In genomic region chr3:134372405-134373277, GRCh38 we compare ENCODE assay signal across 8 cellular contexts. TPM values are rescaled to one million over a fixed set of nuclear protein-coding genes. Genes with fewer than 3 reads are reported as not detected.
DNase-seq lines count a peak whose midpoint lies in the region; ATAC-seq and TF ChIP-seq lines count a peak whose summit lies in the region.

No MANE protein-coding gene starts in this region.

- DNase-seq in heart left ventricle (no peak), left cardiac atrium (no peak), epithelial cell of esophagus (ENCODE audit: low read depth) (no peak), aorta (peak; percentile 44 to 65), NCI-H2196 treated with DMSO at 0.1 percent for 48 hours (lab: John Stamatoyannopoulos, UW; ENCODE audit: unreplicated experiment) (no peak)
- DNase-seq in naive thymus-derived CD4-positive, alpha-beta T cell: no peak
- no peak for DNase-seq in activated CD4-positive, alpha-beta T cell treated with anti-CD3 and anti-CD28 coated beads for 4 hours

- H3K27ac ChIP-seq in heart left ventricle (peak overlapping the region; percentile 96 to 100 (median 98)), aorta (ENCODE audit: low read depth in 1 of 2, low read length in 2 of 2) (peak overlapping the region; percentile 5 to 99)
- H3K27ac ChIP-seq in naive thymus-derived CD4-positive, alpha-beta T cell (ENCODE audit: low read depth, low read length): no peak overlapping the region

- intact Hi-C loops in heart left ventricle (cut with DNase I): loop anchor here in 6 of 10 donors (1.0 to 10.0 kb wide), 3 partner anchors 59 to 158 kb away; no protein-coding TSS in a partner anchor
- intact Hi-C loops in left cardiac atrium (cut with DNase I): loop anchor here (5.0 to 10.0 kb wide), 3 partner anchors 60 to 102 kb away; no protein-coding TSS in a partner anchor
- intact Hi-C loops in naive thymus-derived CD4-positive, alpha-beta T cell (cut with micrococcal nuclease): loop anchor here in 1 of 2 donors (5.0 to 10.0 kb wide), 2 partner anchors 102 to 175 kb away; no protein-coding TSS in a partner anchor
- intact Hi-C loops in aorta (cut with DNase I): loop anchor here (2.0 to 10.0 kb wide), 5 partner anchors 38 to 158 kb away; no protein-coding TSS in a partner anchor

- peaks cover 22 to 54% (median 37%) of the 10 kb centered on the region in 5 donors for H3K27me3 Mint-ChIP-seq in naive thymus-derived CD4-positive, alpha-beta T cell

- H3K4me3 ChIP-seq in heart left ventricle (peak overlapping the region; percentile 61 to 98 (median 76)), epithelial cell of esophagus (ENCODE audit: low read length) (peak overlapping the region; percentile 84), aorta (ENCODE audit: low read length in 2 of 2) (peak overlapping the region; percentile 82 to 95)
- H3K4me3 ChIP-seq in naive thymus-derived CD4-positive, alpha-beta T cell (ENCODE audit: low read length): no peak overlapping the region

- H3K4me3 Mint-ChIP-seq in naive thymus-derived CD4-positive, alpha-beta T cell: peak overlapping the region in 8 of 10 donors; percentile 12 to 80 (median 38)

- ATAC-seq in heart left ventricle: no peak
- ATAC-seq in left cardiac atrium: no peak
- ATAC-seq in naive thymus-derived CD4-positive, alpha-beta T cell: no peak
- no peak for ATAC-seq in aorta (ENCODE audit: low FRiP score)
- no peak for ATAC-seq in HG02798 (IDR thresholded peaks at IDR 0.05; ENCODE audit: poor library complexity, unreplicated experiment)

- H3K4me1 Mint-ChIP-seq in naive thymus-derived CD4-positive, alpha-beta T cell: peaks cover 7 to 13% (median 11%) of the 10 kb centered on the region in 7 donors

- POLR2A ChIA-PET in naive thymus-derived CD4-positive, alpha-beta T cell (lab: Charles Lee): no interaction called here

- H3K36me3 Mint-ChIP-seq in naive thymus-derived CD4-positive, alpha-beta T cell: no peaks in the 10 kb centered on the region

- peaks cover 0 to 45% (median 36%) of the 10 kb centered on the region in 9 donors for H3K36me3 ChIP-seq in heart left ventricle
- no peaks in the 10 kb centered on the region for H3K36me3 ChIP-seq in naive thymus-derived CD4-positive, alpha-beta T cell (ENCODE audit: control insufficient read depth in 2 of 3, insufficient read depth in 3 of 3, low read length in 3 of 3)
- peaks cover 4 to 11% of the 10 kb centered on the region in 2 donors for H3K36me3 ChIP-seq in aorta (ENCODE audit: control insufficient read depth in 1 of 2, insufficient read depth in 2 of 2, low read length in 1 of 2)

- no peak overlapping the region for H3K27ac Mint-ChIP-seq in naive thymus-derived CD4-positive, alpha-beta T cell

- no peaks in the 10 kb centered on the region for H3K9me3 ChIP-seq in heart left ventricle
- no peaks in the 10 kb centered on the region for H3K9me3 ChIP-seq in naive thymus-derived CD4-positive, alpha-beta T cell (ENCODE audit: control insufficient read depth in 2 of 3, low read length in 3 of 3)
- no peaks in the 10 kb centered on the region for H3K9me3 ChIP-seq in aorta (ENCODE audit: control insufficient read depth, low read length)

- CTCF ChIA-PET in naive thymus-derived CD4-positive, alpha-beta T cell (lab: Charles Lee): no interaction called here

- no peak for TF ChIP-seq POLR2A in heart left ventricle (IDR thresholded peaks at IDR 0.05)

- H3K4me1 ChIP-seq in heart left ventricle: peaks cover 32 to 71% (median 60%) of the 10 kb centered on the region in 12 donors
- no peaks in the 10 kb centered on the region for H3K4me1 ChIP-seq in naive thymus-derived CD4-positive, alpha-beta T cell (ENCODE audit: control insufficient read depth in 2 of 2, insufficient read depth in 2 of 2, low read length in 2 of 2)
- H3K4me1 ChIP-seq in aorta (ENCODE audit: control insufficient read depth in 1 of 2, insufficient read depth in 2 of 2, low read length in 2 of 2): no peaks in the 10 kb centered on the region

- peaks cover 0 to 17% (median 0%) of the 10 kb centered on the region in 9 donors for H3K27me3 ChIP-seq in heart left ventricle
- H3K27me3 ChIP-seq in naive thymus-derived CD4-positive, alpha-beta T cell (ENCODE audit: control insufficient read depth in 2 of 2, insufficient read depth in 2 of 2, low read length in 2 of 2): peaks cover 0 to 3% of the 10 kb centered on the region in 2 donors
- no peaks in the 10 kb centered on the region for H3K27me3 ChIP-seq in aorta (ENCODE audit: control insufficient read depth in 1 of 2, insufficient read depth in 2 of 2, low read length in 1 of 2)

- 1 to 13% (median 10%) methylated on average over 8 to 9 of the region's 9 CpGs for WGBS in heart left ventricle, 4 donors
- WGBS in aorta, 2 donors: 1 to 9% methylated on average over 9 of the region's 9 CpGs

- H3K9me3 Mint-ChIP-seq in naive thymus-derived CD4-positive, alpha-beta T cell: peaks cover 0 to 1% (median 0%) of the 10 kb centered on the region in 11 donors

- TF ChIP-seq CTCF in heart left ventricle (IDR thresholded peaks at IDR 0.05): no peak
- TF ChIP-seq CTCF in epithelial cell of esophagus (IDR thresholded peaks at IDR 0.05; ENCODE audit: insufficient read depth, low read depth, low read length, missing control alignments): no peak

RNA-seq across cellular contexts. Expression of gene AMOTL2, which starts 1.6 kb away (rescaled TPM):
- 100 to 1,000 TPM in 1 of 9 donors, 10 to 100 TPM in 8; 26.0 to 109 (median 50.0) TPM for total RNA-seq in heart left ventricle
- 10 to 100 TPM; 19.0 to 36.4 TPM for polyA plus RNA-seq in heart left ventricle
- total RNA-seq in left cardiac atrium: 10 to 100 TPM; 47.9 to 59.3 TPM
- total RNA-seq in naive thymus-derived CD4-positive, alpha-beta T cell: not detected
- under 1 TPM in 1 of 2 donors, not detected in 1; 0.10 TPM for polyA plus RNA-seq in naive thymus-derived CD4-positive, alpha-beta T cell
- total RNA-seq in aorta: 100 to 1,000 TPM in 1 of 2 donors, 10 to 100 TPM in 1; 82.1 to 118 TPM
- polyA plus RNA-seq in aorta: 10 to 100 TPM; 12.4 to 29.3 TPM

Comparison
In these comparisons a context has a peak if more than half of its experiments do, and no peak if none do; other contexts are left out.
1. DNase-seq: peak in aorta (2 of 2); none in heart left ventricle (0 of 5), left cardiac atrium (single experiment), epithelial cell of esophagus (single experiment), naive thymus-derived CD4-positive, alpha-beta T cell (0 of 9), activated CD4-positive, alpha-beta T cell treated with anti-CD3 and anti-CD28 coated beads for 4 hours (0 of 2) and NCI-H2196 treated with DMSO at 0.1 percent for 48 hours (single experiment).
2. RNA of gene AMOTL2, which starts 1.6 kb away (total RNA-seq): 82.1 to 118 TPM in aorta, 47.9 to 59.3 TPM in left cardiac atrium and 26.0 to 109 TPM in heart left ventricle; not detected in naive thymus-derived CD4-positive, alpha-beta T cell; every median in the first group is over 10 times any median in the second.